15 cellular contexts compared by ENCODE assay signal in genomic region chr11:6572215-6572614, GRCh38. TPM values are rescaled to one million over a fixed set of nuclear protein-coding genes. Genes with fewer than 3 reads are reported as not detected.
DNase-seq lines count a peak whose midpoint lies in the region; ATAC-seq, FAIRE-seq and TF ChIP-seq lines count a peak whose summit lies in the region.
"Had no signal": no experiment of that assay in that cellular context is flagged by ENCODE, and none has a peak within 500 bp of the region (broad histone marks: within the 10 kb centered on the region; RNA-seq: fewer than 3 reads in every experiment).

No MANE protein-coding gene starts in this region.

- peaks cover 31% of the 10 kb centered on the region for H3K4me1 Mint-ChIP-seq in chondrocyte (ENCODE audit: low read depth)
- H3K4me1 Mint-ChIP-seq: memory B cell had no signal

- TF ChIP-seq POLR2A in erythroblast (IDR thresholded peaks at IDR 0.05; ENCODE audit: low read length), result no peak

- DNase-seq in AG08395 (ENCODE audit: low spot score), result peak; percentile 83
- DNase-seq in LHCN-M2 (ENCODE audit: low read depth), result peak; percentile 75
- DNase-seq in chondrocyte (ENCODE audit: low spot score), result no peak
- DNase-seq in keratinocyte (ENCODE audit: low read depth, low spot score), result peak; percentile 5
- no peak for DNase-seq in NCI-H146 treated with DMSO at 0.1 percent for 48 hours (lab: John Stamatoyannopoulos, UW; ENCODE audit: unreplicated experiment)
- DNase-seq in erythroblast (lab: John Stamatoyannopoulos, UW), result no peak
- no peak for DNase-seq in MM.1S
- DNase-seq: activated gamma-delta T cell, NCI-H2107, occipital lobe had no signal

- H4K20me1 ChIP-seq in keratinocyte (ENCODE audit: control insufficient read depth, extremely low read depth, insufficient read depth, low read length), result no peaks in the 10 kb centered on the region
- no peaks in the 10 kb centered on the region for H4K20me1 ChIP-seq in MM.1S (ENCODE audit: insufficient read depth, low read length)

- peaks cover 5% of the 10 kb centered on the region for H3K36me3 Mint-ChIP-seq in chondrocyte (ENCODE audit: low read depth)

- H3K27ac ChIP-seq in keratinocyte (ENCODE audit: control insufficient read depth, insufficient read depth, low read length) (no peak overlapping the region), MM.1S (ENCODE audit: low read length) (no peak overlapping the region)
- H3K27ac ChIP-seq: cardiac muscle cell had no signal

- H3K27me3 ChIP-seq in keratinocyte (ENCODE audit: control insufficient read depth, extremely low read depth, insufficient read depth, low read length) (no peaks in the 10 kb centered on the region), MM.1S (replicated peaks; ENCODE audit: insufficient read depth, low read length) (no peaks in the 10 kb centered on the region)
- H3K27me3 ChIP-seq: cardiac muscle cell had no signal

- H3K27ac Mint-ChIP-seq in chondrocyte (ENCODE audit: unreplicated experiment), result peak overlapping the region; percentile 76
- H3K27ac Mint-ChIP-seq: memory B cell had no signal

- H3K4me3 ChIP-seq in keratinocyte (ENCODE audit: control insufficient read depth in 2 of 3, extremely low read depth in 1 of 3, insufficient read depth in 2 of 3, low read depth in 1 of 3, low read length in 3 of 3) (no peak overlapping the region), MM.1S (ENCODE audit: low read length) (no peak overlapping the region)
- H3K4me3 ChIP-seq: cardiac muscle cell, HAP-1 had no signal

- H3K36me3 ChIP-seq in keratinocyte (ENCODE audit: control insufficient read depth in 2 of 2, extremely low read depth in 1 of 2, insufficient read depth in 2 of 2, low read length in 2 of 2) (no peaks in the 10 kb centered on the region), MM.1S (replicated peaks; ENCODE audit: insufficient read depth, low read length) (no peaks in the 10 kb centered on the region)
- H3K36me3 ChIP-seq: cardiac muscle cell had no signal

- peaks cover 5% of the 10 kb centered on the region for H3K4me1 ChIP-seq in keratinocyte (ENCODE audit: control insufficient read depth, extremely low read depth, insufficient read depth, low read length)
- 0 out of 2 replicates have a peak, but pooled peaks cover 9% of the 10 kb centered on the region for H3K4me1 ChIP-seq in MM.1S (ENCODE audit: low read length)
- H3K4me1 ChIP-seq: HAP-1 had no signal

- H3K9me3 ChIP-seq in keratinocyte (ENCODE audit: control insufficient read depth, low read depth, low read length), result no peaks in the 10 kb centered on the region
- no peaks in the 10 kb centered on the region for H3K9me3 ChIP-seq in MM.1S (replicated peaks; ENCODE audit: insufficient read depth, low read length)
- H3K9me3 ChIP-seq: HAP-1 had no signal

- H3K79me2 ChIP-seq in keratinocyte (ENCODE audit: control insufficient read depth, insufficient read depth, low read length), result no peaks in the 10 kb centered on the region
- H3K79me2 ChIP-seq in MM.1S (ENCODE audit: low read length), result no peaks in the 10 kb centered on the region

- no peak overlapping the region for H3K4me3 Mint-ChIP-seq in chondrocyte (ENCODE audit: unreplicated experiment)
- H3K4me3 Mint-ChIP-seq: memory B cell had no signal

- H3F3A ChIP-seq in MM.1S (ENCODE audit: insufficient read depth, low read length), result no peaks in the 10 kb centered on the region

- dilution Hi-C loops in keratinocyte (cut with MboI; ENCODE audit: extremely low pct_ligation_motif_present, low sequenced_read_pairs), result no loop called here

- H3K4me2 ChIP-seq in keratinocyte (ENCODE audit: control insufficient read depth, extremely low read depth, insufficient read depth, low read depth, low read length), result no peak overlapping the region
- H3K4me2 ChIP-seq in MM.1S (ENCODE audit: low read depth, low read length), result no peak overlapping the region

- no peak overlapping the region for H3K9ac ChIP-seq in keratinocyte (ENCODE audit: control insufficient read depth, extremely low read depth, insufficient read depth, low read length)
- H3K9ac ChIP-seq in MM.1S (ENCODE audit: low read length), result no peak overlapping the region

- TF ChIP-seq CTCF in chondrocyte (IDR thresholded peaks at IDR 0.05), result no peak
- no peak for TF ChIP-seq CTCF in keratinocyte (optimal IDR thresholded peaks at IDR 0.05 in 1 of 3, IDR thresholded peaks at IDR 0.05 in 1 of 3, conservative IDR thresholded peaks at IDR 0.05 in 1 of 3; ENCODE audit: extremely low read depth in 1 of 3, insufficient read depth in 2 of 3, low read length in 3 of 3)
- TF ChIP-seq CTCF in MM.1S (IDR thresholded peaks at IDR 0.05; ENCODE audit: low read length), result no peak

- H2AFZ ChIP-seq in keratinocyte (ENCODE audit: control insufficient read depth, low read length) (no peak overlapping the region), MM.1S (ENCODE audit: low read length) (no peak overlapping the region)

- H3K9me1 ChIP-seq in keratinocyte (ENCODE audit: control insufficient read depth, extremely low read depth, insufficient read depth, low read length), result no peaks in the 10 kb centered on the region

- H3K27me3 Mint-ChIP-seq in chondrocyte (ENCODE audit: low read depth), result no peaks in the 10 kb centered on the region
- H3K27me3 Mint-ChIP-seq: memory B cell had no signal

- H3K9me2 ChIP-seq in MM.1S (replicated peaks; ENCODE audit: insufficient read depth, low read length), result no peaks in the 10 kb centered on the region

- H3K9me3 Mint-ChIP-seq in chondrocyte (ENCODE audit: low read depth), result no peaks in the 10 kb centered on the region
- H3K9me3 Mint-ChIP-seq: memory B cell had no signal

- FAIRE-seq in keratinocyte (lab: Jason Lieb, UNC), result no peak
- FAIRE-seq: TTC549 had no signal

- no peak for ATAC-seq in HG03457 (IDR thresholded peaks at IDR 0.05; ENCODE audit: unreplicated experiment)

RNA-seq across cellular contexts. Expression of gene RRP8, which starts 31.2 kb away (rescaled TPM):
- total RNA-seq in LHCN-M2 (2014; rRNA removed) (16.5 and 19.5 TPM in 2 replicates), chondrocyte (12.8 to 15.7 TPM (median 15.1 TPM) in 3 replicates)
- polyA plus RNA-seq in LHCN-M2 (2012), result 13.1 TPM
- 12.1 to 15.9 TPM (median 15.0 TPM) in 3 replicates for polyA plus RNA-seq in keratinocyte
- 21.4 TPM for polyA plus RNA-seq in keratinocyte (2011; ENCODE audit: low read depth)
- 9.7 and 12.3 TPM in 2 replicates for polyA plus RNA-seq in keratinocyte (2011; cell fraction: cytosol; rRNA removed)
- polyA plus RNA-seq in keratinocyte (2011; cell fraction: nucleus; rRNA removed), result 12.9 and 15.8 TPM in 2 replicates
- 15.2 and 18.7 TPM in 2 replicates for polyA plus RNA-seq in keratinocyte (2012; ENCODE audit: low replicate concordance)
- 5.9 to 6.7 TPM (median 6.3 TPM) in 3 replicates for polyA minus RNA-seq in keratinocyte
- 5.0 TPM for polyA minus RNA-seq in keratinocyte (2011; cell fraction: cytosol; rRNA and poly(A)+ RNA removed)
- polyA minus RNA-seq in keratinocyte (2011; cell fraction: nucleus; rRNA and poly(A)+ RNA removed), result 5.1 and 6.6 TPM in 2 replicates

RNA-seq across cellular contexts. Expression of gene ILK, which starts 31.4 kb away (rescaled TPM):
- total RNA-seq in LHCN-M2 (2014; rRNA removed), result 210 and 214 TPM in 2 replicates
- polyA plus RNA-seq in LHCN-M2 (2012), result 328 TPM
- total RNA-seq in chondrocyte, result 200 to 258 TPM (median 248 TPM) in 3 replicates
- polyA plus RNA-seq in keratinocyte, result 103 to 164 TPM (median 117 TPM) in 3 replicates
- polyA plus RNA-seq in keratinocyte (2011; ENCODE audit: low read depth), result 54.4 TPM
- 116 and 118 TPM in 2 replicates for polyA plus RNA-seq in keratinocyte (2011; cell fraction: cytosol; rRNA removed)
- 151 and 152 TPM in 2 replicates for polyA plus RNA-seq in keratinocyte (2011; cell fraction: nucleus; rRNA removed)
- 59.5 and 111 TPM in 2 replicates for polyA plus RNA-seq in keratinocyte (2012; ENCODE audit: low replicate concordance)
- polyA minus RNA-seq in keratinocyte, result 108 to 148 TPM (median 113 TPM) in 3 replicates
- 79.0 TPM for polyA minus RNA-seq in keratinocyte (2011; cell fraction: cytosol; rRNA and poly(A)+ RNA removed)
- 29.1 and 48.5 TPM in 2 replicates for polyA minus RNA-seq in keratinocyte (2011; cell fraction: nucleus; rRNA and poly(A)+ RNA removed)

RNA-seq across cellular contexts. Expression of gene TAF10, which starts 39.8 kb away (rescaled TPM):
- total RNA-seq in LHCN-M2 (2014; rRNA removed) (99.9 and 120 TPM in 2 replicates), chondrocyte (80.9 to 124 TPM (median 82.8 TPM) in 3 replicates)
- 450 TPM for polyA plus RNA-seq in LHCN-M2 (2012)
- polyA plus RNA-seq in keratinocyte, result 120 to 181 TPM (median 165 TPM) in 3 replicates
- polyA plus RNA-seq in keratinocyte (2011; ENCODE audit: low read depth), result 39.7 TPM
- polyA plus RNA-seq in keratinocyte (2011; cell fraction: cytosol; rRNA removed), result 128 and 138 TPM in 2 replicates
- 66.4 and 74.6 TPM in 2 replicates for polyA plus RNA-seq in keratinocyte (2011; cell fraction: nucleus; rRNA removed)
- polyA plus RNA-seq in keratinocyte (2012; ENCODE audit: low replicate concordance), result 138 and 172 TPM in 2 replicates
- 69.5 to 176 TPM (median 96.2 TPM) in 3 replicates for polyA minus RNA-seq in keratinocyte
- polyA minus RNA-seq in keratinocyte (2011; cell fraction: cytosol; rRNA and poly(A)+ RNA removed), result 95.0 TPM
- 12.7 and 25.4 TPM in 2 replicates for polyA minus RNA-seq in keratinocyte (2011; cell fraction: nucleus; rRNA and poly(A)+ RNA removed)

RNA-seq across cellular contexts. Expression of gene TPP1, which starts 47.0 kb away (rescaled TPM):
- 22.1 and 36.1 TPM in 2 replicates for total RNA-seq in LHCN-M2 (2014; rRNA removed)
- polyA plus RNA-seq in LHCN-M2 (2012), result 62.3 TPM
- 89.2 to 103 TPM (median 101 TPM) in 3 replicates for total RNA-seq in chondrocyte
- polyA plus RNA-seq in keratinocyte, result 34.8 to 61.3 TPM (median 55.3 TPM) in 3 replicates
- 40.5 TPM for polyA plus RNA-seq in keratinocyte (2011; ENCODE audit: low read depth)
- polyA plus RNA-seq in keratinocyte (2011; cell fraction: cytosol; rRNA removed), result 27.1 and 53.7 TPM in 2 replicates
- 182 and 196 TPM in 2 replicates for polyA plus RNA-seq in keratinocyte (2011; cell fraction: nucleus; rRNA removed)
- 42.9 and 52.9 TPM in 2 replicates for polyA plus RNA-seq in keratinocyte (2012; ENCODE audit: low replicate concordance)
- polyA minus RNA-seq in keratinocyte, result 50.5 to 109 TPM (median 70.8 TPM) in 3 replicates
- polyA minus RNA-seq in keratinocyte (2011; cell fraction: cytosol; rRNA and poly(A)+ RNA removed), result 80.2 TPM
- polyA minus RNA-seq in keratinocyte (2011; cell fraction: nucleus; rRNA and poly(A)+ RNA removed), result 76.6 and 90.7 TPM in 2 replicates

Comparison
In these comparisons a context has a peak if more than half of its experiments do, and no peak if none do; other contexts are left out.
1. DNase-seq: peak in AG08395 (single experiment), LHCN-M2 (single experiment) and keratinocyte (single experiment); none in chondrocyte (single experiment), NCI-H146 treated with DMSO at 0.1 percent for 48 hours (single experiment), erythroblast (0 of 2) and MM.1S (single experiment).